In genomic region chr2:113158884-113159553, GRCh38 we compare ENCODE assay signal across 15 cellular contexts. TPM values are rescaled to one million over a fixed set of nuclear protein-coding genes. Genes with fewer than 3 reads are reported as not detected.
DNase-seq lines count a peak whose midpoint lies in the region; ATAC-seq and TF ChIP-seq lines count a peak whose summit lies in the region.
"Had no signal": no experiment of that assay in that cellular context is flagged by ENCODE, and none has a peak within 500 bp of the region (broad histone marks: within the 10 kb centered on the region; RNA-seq: fewer than 3 reads in every experiment).

No MANE protein-coding gene starts in this region.

- CTCF ChIA-PET in activated CD8-positive, alpha-beta T cell treated with anti-CD3 and anti-CD28 coated beads, Interleukin-2, amount 10 ng/mL, durations not matched to agents 7 days and 5 days (lab: Charles Lee), result interaction anchor here (0.9 to 4.7 kb wide), 7 partner anchors 9 to 79 kb away, joined by 3 to 79 read pairs (median 8); partner anchors contain the start of gene PSD4

- no peaks in the 10 kb centered on the region for H3K27me3 Mint-ChIP-seq in activated naive CD8-positive, alpha-beta T cell
- no peaks in the 10 kb centered on the region for H3K27me3 Mint-ChIP-seq in activated naive CD8-positive, alpha-beta T cell treated with anti-CD3 and anti-CD28 coated beads for 36 hours
- H3K27me3 Mint-ChIP-seq in activated CD8-positive, alpha-beta T cell treated with anti-CD3 and anti-CD28 coated beads, Interleukin-2, amount 10 ng/mL, durations not matched to agents 7 days and 5 days (ENCODE audit: low read depth), result peaks cover 7% of the 10 kb centered on the region

- TF ChIP-seq CTCF in hepatocyte (IDR thresholded peaks at IDR 0.05; ENCODE audit: poor library complexity), result no peak
- no peak for TF ChIP-seq CTCF in testis (IDR thresholded peaks at IDR 0.05)

- H2AFZ ChIP-seq in hepatocyte, result no peak overlapping the region

- H3K36me3 Mint-ChIP-seq in activated naive CD8-positive, alpha-beta T cell, result no peaks in the 10 kb centered on the region
- H3K36me3 Mint-ChIP-seq in activated naive CD8-positive, alpha-beta T cell treated with anti-CD3 and anti-CD28 coated beads for 36 hours, result no peaks in the 10 kb centered on the region
- H3K36me3 Mint-ChIP-seq in activated CD8-positive, alpha-beta T cell treated with anti-CD3 and anti-CD28 coated beads, Interleukin-2, amount 10 ng/mL, durations not matched to agents 7 days and 5 days (ENCODE audit: low read depth), result peaks cover 11% of the 10 kb centered on the region

- H3K9me3 ChIP-seq in hepatocyte (ENCODE audit: low read depth) (no peaks in the 10 kb centered on the region), testis (no peaks in the 10 kb centered on the region)
- H3K9me3 ChIP-seq: pancreas had no signal

- peaks cover 18% of the 10 kb centered on the region for H3K79me2 ChIP-seq in hepatocyte

- H3K9me2 ChIP-seq in hepatocyte (replicated peaks; ENCODE audit: insufficient read depth), result no peaks in the 10 kb centered on the region

- intact Hi-C loops in testis (cut with DNase I; ENCODE audit: low total_unique reads), result no loop called here

- POLR2A ChIA-PET in activated CD8-positive, alpha-beta T cell treated with anti-CD3 and anti-CD28 coated beads, Interleukin-2, amount 10 ng/mL, durations not matched to agents 7 days and 5 days (lab: Charles Lee), result interaction anchor here (1.0 to 5.1 kb wide), 5 partner anchors 9 to 40 kb away, joined by 3 to 81 read pairs (median 4); partner anchors contain the start of gene PSD4

- H3K36me3 ChIP-seq in hepatocyte (replicated peaks; ENCODE audit: insufficient read depth, low read depth), result no peaks in the 10 kb centered on the region
- H3K36me3 ChIP-seq in testis (ENCODE audit: low read depth, missing control alignments), result no peaks in the 10 kb centered on the region
- H3K36me3 ChIP-seq: pancreas had no signal

- no peaks in the 10 kb centered on the region for H3K9me3 Mint-ChIP-seq in activated naive CD8-positive, alpha-beta T cell (ENCODE audit: low read depth)
- no peaks in the 10 kb centered on the region for H3K9me3 Mint-ChIP-seq in activated naive CD8-positive, alpha-beta T cell treated with anti-CD3 and anti-CD28 coated beads for 36 hours
- no peaks in the 10 kb centered on the region for H3K9me3 Mint-ChIP-seq in activated CD8-positive, alpha-beta T cell treated with anti-CD3 and anti-CD28 coated beads, Interleukin-2, amount 10 ng/mL, durations not matched to agents 7 days and 5 days (ENCODE audit: insufficient read depth)

- peak overlapping the region; percentile 97 for H3K4me2 ChIP-seq in hepatocyte

- peak overlapping the region; percentile 91 for H3K27ac Mint-ChIP-seq in activated naive CD8-positive, alpha-beta T cell
- H3K27ac Mint-ChIP-seq in activated naive CD8-positive, alpha-beta T cell treated with anti-CD3 and anti-CD28 coated beads for 36 hours, result no peak overlapping the region
- no peak overlapping the region for H3K27ac Mint-ChIP-seq in activated CD8-positive, alpha-beta T cell treated with anti-CD3 and anti-CD28 coated beads, Interleukin-2, amount 10 ng/mL, durations not matched to agents 7 days and 5 days

- ATAC-seq in activated CD8-positive, alpha-beta T cell treated with anti-CD3 and anti-CD28 coated beads, Interleukin-2, amount 10 ng/mL, durations not matched to agents 7 days and 5 days, result no peak
- ATAC-seq in HG03354 (IDR thresholded peaks at IDR 0.05; ENCODE audit: poor library complexity, severe bottlenecking, unreplicated experiment), result no peak

- 57% methylated on average over 4 of the region's 4 CpGs for WGBS in hepatocyte (ENCODE audit: low lambda C conversion rate, missing lambda C conversion rate)
- WGBS in testis, 2 donors, result 68 to 71% methylated on average over 4 of the region's 4 CpGs

- no peak for DNase-seq in activated naive CD8-positive, alpha-beta T cell treated with anti-CD3 and anti-CD28 coated beads for 36 hours
- DNase-seq in activated CD8-positive, alpha-beta T cell treated with anti-CD3 and anti-CD28 coated beads, Interleukin-2, amount 10 ng/mL, durations not matched to agents 7 days and 5 days, result no peak
- no peak for DNase-seq in hepatocyte (ENCODE audit: low spot score)
- DNase-seq in testis, result peak; percentile 11
- no peak for DNase-seq in NOMO-1 treated with DMSO at 0.1 percent for 48 hours (lab: John Stamatoyannopoulos, UW; ENCODE audit: unreplicated experiment)
- no peak for DNase-seq in DMS53 treated with DMSO at 0.1 percent for 48 hours (lab: John Stamatoyannopoulos, UW; ENCODE audit: unreplicated experiment)
- DNase-seq: activated CD4-positive, CD25-positive, alpha-beta regulatory T cell; activated effector memory CD4-positive, alpha-beta T cell treated with anti-CD3 and anti-CD28 coated beads, Interleukin-2, amount 50 U/mL, for 16 hours; dermis blood vessel endothelial cell had no signal

- H3K27me3 ChIP-seq in hepatocyte (no peaks in the 10 kb centered on the region), testis (no peaks in the 10 kb centered on the region)
- H3K27me3 ChIP-seq: pancreas had no signal

- peaks cover 24% of the 10 kb centered on the region for H3K4me1 ChIP-seq in hepatocyte (ENCODE audit: insufficient read depth)
- H3K4me1 ChIP-seq in testis, result no peaks in the 10 kb centered on the region

- peak overlapping the region; percentile 87 for H3K4me3 Mint-ChIP-seq in activated naive CD8-positive, alpha-beta T cell
- no peak overlapping the region for H3K4me3 Mint-ChIP-seq in activated naive CD8-positive, alpha-beta T cell treated with anti-CD3 and anti-CD28 coated beads for 36 hours
- peak overlapping the region; percentile 86 for H3K4me3 Mint-ChIP-seq in activated CD8-positive, alpha-beta T cell treated with anti-CD3 and anti-CD28 coated beads, Interleukin-2, amount 10 ng/mL, durations not matched to agents 7 days and 5 days

- TF ChIP-seq POLR2A in testis (IDR thresholded peaks at IDR 0.05), result no peak

- peaks cover 37% of the 10 kb centered on the region for H3K4me1 Mint-ChIP-seq in activated naive CD8-positive, alpha-beta T cell (ENCODE audit: low read depth)
- H3K4me1 Mint-ChIP-seq in activated naive CD8-positive, alpha-beta T cell treated with anti-CD3 and anti-CD28 coated beads for 36 hours, result peaks cover 25% of the 10 kb centered on the region
- H3K4me1 Mint-ChIP-seq in activated CD8-positive, alpha-beta T cell treated with anti-CD3 and anti-CD28 coated beads, Interleukin-2, amount 10 ng/mL, durations not matched to agents 7 days and 5 days (ENCODE audit: low read depth), result peaks cover 41% of the 10 kb centered on the region

- no peaks in the 10 kb centered on the region for H4K20me1 ChIP-seq in hepatocyte (ENCODE audit: insufficient read depth, poor library complexity, severe bottlenecking)

- no peak overlapping the region for H3K4me3 ChIP-seq in hepatocyte
- H3K4me3 ChIP-seq in testis, result no peak overlapping the region

- H3K27ac ChIP-seq in hepatocyte, result peak overlapping the region; percentile 90
- H3K27ac ChIP-seq in testis, result no peak overlapping the region

RNA-seq across cellular contexts. Expression of gene PSD4, which starts 14.8 kb away (rescaled TPM):
- total RNA-seq in activated naive CD8-positive, alpha-beta T cell treated with anti-CD3 and anti-CD28 coated beads for 36 hours, result 100 to 1,000 TPM; 194 to 198 TPM
- 100 to 1,000 TPM; 394 to 404 TPM for total RNA-seq in activated CD8-positive, alpha-beta T cell treated with anti-CD3 and anti-CD28 coated beads, Interleukin-2, amount 10 ng/mL, durations not matched to agents 7 days and 5 days
- total RNA-seq in hepatocyte (22.6 and 26.5 TPM in 2 replicates), testis (10 to 100 TPM; 18.7 to 35.9 TPM)
- polyA plus RNA-seq in hepatocyte (11.5 and 15.1 TPM in 2 replicates), testis (ENCODE audit: insufficient read depth, low read depth, low replicate concordance) (22.8 TPM)

RNA-seq across cellular contexts. Expression of gene IL1RN, which starts 31.6 kb away (rescaled TPM):
- under 1 TPM; 0.19 to 0.30 TPM for total RNA-seq in activated naive CD8-positive, alpha-beta T cell treated with anti-CD3 and anti-CD28 coated beads for 36 hours
- total RNA-seq in activated CD8-positive, alpha-beta T cell treated with anti-CD3 and anti-CD28 coated beads, Interleukin-2, amount 10 ng/mL, durations not matched to agents 7 days and 5 days, result under 1 TPM in 1 of 2 experiments, not detected in 1; 0.31 TPM
- total RNA-seq in hepatocyte (3.1 and 4.3 TPM in 2 replicates), testis (1 to 10 TPM; 3.2 to 5.6 TPM)
- polyA plus RNA-seq in hepatocyte (4.5 and 7.3 TPM in 2 replicates), testis (ENCODE audit: insufficient read depth, low read depth, low replicate concordance) (18.4 TPM)
- total RNA-seq: glomerular endothelial cell, NCI-H460, SK-MEL-5 had no signal
